1 cellular context compared by ENCODE assay signal in genomic region chr11:119016216-119017009, GRCh38.
TF ChIP-seq lines count a peak whose summit lies in the region.

No MANE protein-coding gene starts in this region.

TF ChIP-seq in H1, 55 proteins besides CTCF, POLR2A, EP300 and RAD21:
- peak; percentile 28 for TF ChIP-seq POLR2AphosphoS5 (IDR thresholded peaks at IDR 0.05; ENCODE audit: low read depth, low read length)
- TF ChIP-seq SRF (IDR thresholded peaks at IDR 0.05; ENCODE audit: low read depth, low read length): no peak
